10 cellular contexts compared by ENCODE assay signal in the genomic region with DNA sequence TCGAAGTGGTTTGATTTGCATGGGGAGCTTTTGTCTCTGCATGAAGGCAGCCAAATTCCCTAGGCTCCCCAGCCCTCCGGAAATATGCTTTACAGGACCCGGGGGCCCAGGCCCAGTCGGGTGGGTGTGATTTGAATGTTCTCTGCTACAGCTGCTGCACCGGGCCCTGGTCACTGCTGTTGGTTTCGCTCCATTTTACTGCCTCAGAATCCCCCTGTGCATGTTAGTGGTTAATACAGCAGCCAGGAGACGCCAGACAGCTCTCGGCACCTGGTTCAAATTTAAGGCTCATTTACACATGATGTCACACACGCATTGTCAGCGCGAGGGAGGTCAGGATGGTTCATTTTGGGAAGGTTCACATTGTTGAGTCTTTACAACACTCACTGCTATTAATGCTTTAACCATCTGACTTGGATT.
A peak's percentile ranks its signal among the peaks of the same experiment; 100 is the strongest.
DNase-seq lines count a peak whose midpoint lies in the region; ATAC-seq and TF ChIP-seq lines count a peak whose summit lies in the region.
"Had no signal": no experiment of that assay in that cellular context is flagged by ENCODE, and none has a peak within 500 bp of the region (broad histone marks: within the 10 kb centered on the region; RNA-seq: fewer than 3 reads in every experiment).

No MANE protein-coding gene starts in this region.

- no peak overlapping the region; the same call in 1 of the 2 replicates for H3K4me3 ChIP-seq in AG10803 (ENCODE audit: low read length)
- H3K4me3 ChIP-seq in choroid plexus epithelial cell (ENCODE audit: low read depth, low read length): no peak overlapping the region
- H3K4me3 ChIP-seq in ascending aorta: no peak overlapping the region

- no peak overlapping the region for H3K27ac ChIP-seq in ascending aorta

- peak; percentile 77 for ATAC-seq in GM19467 (IDR thresholded peaks at IDR 0.05; ENCODE audit: unreplicated experiment)
- peak; percentile 94 for ATAC-seq in HG03342 (IDR thresholded peaks at IDR 0.05; ENCODE audit: unreplicated experiment)
- ATAC-seq: left colon had no signal

- TF ChIP-seq CTCF in AG10803 (conservative IDR thresholded peaks at IDR 0.05; ENCODE audit: low read length) (peak; percentile 33), choroid plexus epithelial cell (conservative IDR thresholded peaks at IDR 0.05; ENCODE audit: low read depth, low read length) (no peak), ascending aorta (IDR thresholded peaks at IDR 0.05) (no peak)

- H3K9me3 ChIP-seq in ascending aorta: no peaks in the 10 kb centered on the region

- no peaks in the 10 kb centered on the region for H3K4me1 ChIP-seq in ascending aorta

- intact Hi-C loops in ascending aorta (cut with DNase I): no loop called here

- H3K36me3 ChIP-seq in ascending aorta: no peaks in the 10 kb centered on the region

- DNase-seq in AG10803 (ENCODE audit: low read depth) (peak; percentile 97), choroid plexus epithelial cell (ENCODE audit: low read depth) (peak; percentile 40), NCI-H2029 treated with DMSO at 0.1 percent for 48 hours (lab: John Stamatoyannopoulos, UW) (no peak), ascending aorta (ENCODE audit: low spot score in 2 of 2) (no peak)
- no peak for DNase-seq in effector CD8-positive, alpha-beta T cell (lab: John Stamatoyannopoulos, UW)
- DNase-seq in activated naive CD4-positive, alpha-beta T cell treated with Interleukin-2 at 50 U/mL for 16 hours: no peak
- DNase-seq: C1 segment of cervical spinal cord, left colon had no signal

- H3K27me3 ChIP-seq in ascending aorta: no peaks in the 10 kb centered on the region

Comparison
In these comparisons a context has a peak if more than half of its experiments do, and no peak if none do; other contexts are left out.
1. DNase-seq: peak in AG10803 (single experiment) and choroid plexus epithelial cell (single experiment); none in NCI-H2029 treated with DMSO at 0.1 percent for 48 hours (single experiment), ascending aorta (0 of 2), effector CD8-positive, alpha-beta T cell (single experiment) and activated naive CD4-positive, alpha-beta T cell treated with Interleukin-2 at 50 U/mL for 16 hours (single experiment).